In genomic region chr9:113401027-113401792, GRCh38 we compare ENCODE assay signal across 1 cellular context.
TF ChIP-seq lines count a peak whose summit lies in the region.

TSS of gene ALAD (minus strand) at chr9:113401284. CDS start at chr9:113393559, 7,725 bp downstream.

TF ChIP-seq in HepG2, 621 proteins besides CTCF, POLR2A, EP300 and RAD21 (continued from another document and continues in another):
- TF ChIP-seq, protein P1, sequence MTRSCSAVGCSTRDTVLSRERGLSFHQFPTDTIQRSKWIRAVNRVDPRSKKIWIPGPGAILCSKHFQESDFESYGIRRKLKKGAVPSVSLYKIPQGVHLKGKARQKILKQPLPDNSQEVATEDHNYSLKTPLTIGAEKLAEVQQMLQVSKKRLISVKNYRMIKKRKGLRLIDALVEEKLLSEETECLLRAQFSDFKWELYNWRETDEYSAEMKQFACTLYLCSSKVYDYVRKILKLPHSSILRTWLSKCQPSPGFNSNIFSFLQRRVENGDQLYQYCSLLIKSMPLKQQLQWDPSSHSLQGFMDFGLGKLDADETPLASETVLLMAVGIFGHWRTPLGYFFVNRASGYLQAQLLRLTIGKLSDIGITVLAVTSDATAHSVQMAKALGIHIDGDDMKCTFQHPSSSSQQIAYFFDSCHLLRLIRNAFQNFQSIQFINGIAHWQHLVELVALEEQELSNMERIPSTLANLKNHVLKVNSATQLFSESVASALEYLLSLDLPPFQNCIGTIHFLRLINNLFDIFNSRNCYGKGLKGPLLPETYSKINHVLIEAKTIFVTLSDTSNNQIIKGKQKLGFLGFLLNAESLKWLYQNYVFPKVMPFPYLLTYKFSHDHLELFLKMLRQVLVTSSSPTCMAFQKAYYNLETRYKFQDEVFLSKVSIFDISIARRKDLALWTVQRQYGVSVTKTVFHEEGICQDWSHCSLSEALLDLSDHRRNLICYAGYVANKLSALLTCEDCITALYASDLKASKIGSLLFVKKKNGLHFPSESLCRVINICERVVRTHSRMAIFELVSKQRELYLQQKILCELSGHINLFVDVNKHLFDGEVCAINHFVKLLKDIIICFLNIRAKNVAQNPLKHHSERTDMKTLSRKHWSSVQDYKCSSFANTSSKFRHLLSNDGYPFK (CRISPR knock-in tag; IDR thresholded peaks at IDR 0.05; ENCODE audit: borderline replicate concordance) = peak; percentile 47; the same call in 1 of the 2 replicates
- no peak for TF ChIP-seq SNAI1 (CRISPR knock-in tag; IDR thresholded peaks at IDR 0.05; ENCODE audit: borderline replicate concordance)
- TF ChIP-seq ZNF577 (CRISPR knock-in tag; IDR thresholded peaks at IDR 0.05; ENCODE audit: borderline replicate concordance, low read depth) = no peak
- TF ChIP-seq SRSF4 (IDR thresholded peaks at IDR 0.05; ENCODE audit: low read depth, low read length, poor library complexity, severe bottlenecking) = no peak
- peak; percentile 62 for TF ChIP-seq ZMYM3 (CRISPR knock-in tag; IDR thresholded peaks at IDR 0.05)
- peak; percentile 79 for TF ChIP-seq HOXA3 (CRISPR knock-in tag; IDR thresholded peaks at IDR 0.05)
- no peak for TF ChIP-seq FOXK2 (IDR thresholded peaks at IDR 0.05)
- TF ChIP-seq KMT2B (CRISPR knock-in tag; IDR thresholded peaks at IDR 0.05) = peak; percentile 82
- no peak for TF ChIP-seq ZNF335 (CRISPR knock-in tag; IDR thresholded peaks at IDR 0.05)
- TF ChIP-seq ZNF282 (IDR thresholded peaks at IDR 0.05; ENCODE audit: partially characterized antibody) = no peak
- TF ChIP-seq ZBTB37 (CRISPR knock-in tag; IDR thresholded peaks at IDR 0.05) = no peak
- TF ChIP-seq, protein P2, sequence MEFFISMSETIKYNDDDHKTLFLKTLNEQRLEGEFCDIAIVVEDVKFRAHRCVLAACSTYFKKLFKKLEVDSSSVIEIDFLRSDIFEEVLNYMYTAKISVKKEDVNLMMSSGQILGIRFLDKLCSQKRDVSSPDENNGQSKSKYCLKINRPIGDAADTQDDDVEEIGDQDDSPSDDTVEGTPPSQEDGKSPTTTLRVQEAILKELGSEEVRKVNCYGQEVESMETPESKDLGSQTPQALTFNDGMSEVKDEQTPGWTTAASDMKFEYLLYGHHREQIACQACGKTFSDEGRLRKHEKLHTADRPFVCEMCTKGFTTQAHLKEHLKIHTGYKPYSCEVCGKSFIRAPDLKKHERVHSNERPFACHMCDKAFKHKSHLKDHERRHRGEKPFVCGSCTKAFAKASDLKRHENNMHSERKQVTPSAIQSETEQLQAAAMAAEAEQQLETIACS (CRISPR knock-in tag; IDR thresholded peaks at IDR 0.05) = no peak
- no peak for TF ChIP-seq TEAD2 (CRISPR knock-in tag; IDR thresholded peaks at IDR 0.05)
- TF ChIP-seq ZNF792 (CRISPR knock-in tag; IDR thresholded peaks at IDR 0.05) = peak; percentile 78
- TF ChIP-seq ZFP36L2 (CRISPR knock-in tag; IDR thresholded peaks at IDR 0.05) = no peak
- no peak for TF ChIP-seq ZNF484 (CRISPR knock-in tag; IDR thresholded peaks at IDR 0.05; ENCODE audit: borderline replicate concordance, low read depth)
- no peak for TF ChIP-seq ZNF672 (CRISPR knock-in tag; IDR thresholded peaks at IDR 0.05)
- peak; percentile 51; the same call in 1 of the 2 replicates for TF ChIP-seq ZNF563 (CRISPR knock-in tag; IDR thresholded peaks at IDR 0.05)
- TF ChIP-seq ZNF552 (CRISPR knock-in tag; IDR thresholded peaks at IDR 0.05; ENCODE audit: borderline replicate concordance) = peak; percentile 41; the same call in 1 of the 2 replicates
- peak; percentile 73 for TF ChIP-seq ASH2L (IDR thresholded peaks at IDR 0.05; ENCODE audit: insufficient read length, low read depth, low read length)
- TF ChIP-seq ZNF737 (CRISPR knock-in tag; IDR thresholded peaks at IDR 0.05; ENCODE audit: borderline replicate concordance) = no peak
- TF ChIP-seq IKZF1 (IDR thresholded peaks at IDR 0.05) = no peak
- TF ChIP-seq ZNF556 (CRISPR knock-in tag; IDR thresholded peaks at IDR 0.05; ENCODE audit: borderline replicate concordance) = peak; percentile 75; the same call in 1 of the 2 replicates
- TF ChIP-seq ZNF264 (CRISPR knock-in tag; IDR thresholded peaks at IDR 0.05) = peak; percentile 60; the same call in 1 of the 2 replicates
- peak; percentile 78; the same call in 1 of the 2 replicates for TF ChIP-seq TBX2 (CRISPR knock-in tag; IDR thresholded peaks at IDR 0.05; ENCODE audit: borderline replicate concordance)
- 0 out of 2 replicates have a peak, but pooled peaks have one; percentile 20 for TF ChIP-seq ARID3A (IDR thresholded peaks at IDR 0.05; ENCODE audit: low read depth, low read length)
- TF ChIP-seq HNRNPH1 (optimal IDR thresholded peaks at IDR 0.05; ENCODE audit: low read depth, low read length) = no peak
- peak; percentile 80 for TF ChIP-seq KAT7 (CRISPR knock-in tag; IDR thresholded peaks at IDR 0.05; ENCODE audit: borderline replicate concordance)
- TF ChIP-seq SMAD3 (CRISPR knock-in tag; IDR thresholded peaks at IDR 0.05) = peak; percentile 84; the same call in 1 of the 2 replicates
- no peak for TF ChIP-seq HNRNPL (IDR thresholded peaks at IDR 0.05; ENCODE audit: low read depth, low read length)
- TF ChIP-seq, protein P3, sequence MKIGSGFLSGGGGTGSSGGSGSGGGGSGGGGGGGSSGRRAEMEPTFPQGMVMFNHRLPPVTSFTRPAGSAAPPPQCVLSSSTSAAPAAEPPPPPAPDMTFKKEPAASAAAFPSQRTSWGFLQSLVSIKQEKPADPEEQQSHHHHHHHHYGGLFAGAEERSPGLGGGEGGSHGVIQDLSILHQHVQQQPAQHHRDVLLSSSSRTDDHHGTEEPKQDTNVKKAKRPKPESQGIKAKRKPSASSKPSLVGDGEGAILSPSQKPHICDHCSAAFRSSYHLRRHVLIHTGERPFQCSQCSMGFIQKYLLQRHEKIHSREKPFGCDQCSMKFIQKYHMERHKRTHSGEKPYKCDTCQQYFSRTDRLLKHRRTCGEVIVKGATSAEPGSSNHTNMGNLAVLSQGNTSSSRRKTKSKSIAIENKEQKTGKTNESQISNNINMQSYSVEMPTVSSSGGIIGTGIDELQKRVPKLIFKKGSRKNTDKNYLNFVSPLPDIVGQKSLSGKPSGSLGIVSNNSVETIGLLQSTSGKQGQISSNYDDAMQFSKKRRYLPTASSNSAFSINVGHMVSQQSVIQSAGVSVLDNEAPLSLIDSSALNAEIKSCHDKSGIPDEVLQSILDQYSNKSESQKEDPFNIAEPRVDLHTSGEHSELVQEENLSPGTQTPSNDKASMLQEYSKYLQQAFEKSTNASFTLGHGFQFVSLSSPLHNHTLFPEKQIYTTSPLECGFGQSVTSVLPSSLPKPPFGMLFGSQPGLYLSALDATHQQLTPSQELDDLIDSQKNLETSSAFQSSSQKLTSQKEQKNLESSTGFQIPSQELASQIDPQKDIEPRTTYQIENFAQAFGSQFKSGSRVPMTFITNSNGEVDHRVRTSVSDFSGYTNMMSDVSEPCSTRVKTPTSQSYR (CRISPR knock-in tag; IDR thresholded peaks at IDR 0.05; ENCODE audit: borderline replicate concordance) = no peak
- TF ChIP-seq NR2F6 (IDR thresholded peaks at IDR 0.05) = no peak
- TF ChIP-seq NR2F6 (CRISPR knock-in tag; IDR thresholded peaks at IDR 0.05) = peak; percentile 71
- TF ChIP-seq, protein P4, sequence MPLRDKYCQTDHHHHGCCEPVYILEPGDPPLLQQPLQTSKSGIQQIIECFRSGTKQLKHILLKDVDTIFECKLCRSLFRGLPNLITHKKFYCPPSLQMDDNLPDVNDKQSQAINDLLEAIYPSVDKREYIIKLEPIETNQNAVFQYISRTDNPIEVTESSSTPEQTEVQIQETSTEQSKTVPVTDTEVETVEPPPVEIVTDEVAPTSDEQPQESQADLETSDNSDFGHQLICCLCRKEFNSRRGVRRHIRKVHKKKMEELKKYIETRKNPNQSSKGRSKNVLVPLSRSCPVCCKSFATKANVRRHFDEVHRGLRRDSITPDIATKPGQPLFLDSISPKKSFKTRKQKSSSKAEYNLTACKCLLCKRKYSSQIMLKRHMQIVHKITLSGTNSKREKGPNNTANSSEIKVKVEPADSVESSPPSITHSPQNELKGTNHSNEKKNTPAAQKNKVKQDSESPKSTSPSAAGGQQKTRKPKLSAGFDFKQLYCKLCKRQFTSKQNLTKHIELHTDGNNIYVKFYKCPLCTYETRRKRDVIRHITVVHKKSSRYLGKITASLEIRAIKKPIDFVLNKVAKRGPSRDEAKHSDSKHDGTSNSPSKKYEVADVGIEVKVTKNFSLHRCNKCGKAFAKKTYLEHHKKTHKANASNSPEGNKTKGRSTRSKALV (CRISPR knock-in tag; IDR thresholded peaks at IDR 0.05) = peak; percentile 70; the same call in 1 of the 2 replicates
- TF ChIP-seq MTA3 (CRISPR knock-in tag; IDR thresholded peaks at IDR 0.05) = no peak
- peak; percentile 84 for TF ChIP-seq TARDBP (CRISPR knock-in tag; IDR thresholded peaks at IDR 0.05)
- TF ChIP-seq ZNF362 (CRISPR knock-in tag; IDR thresholded peaks at IDR 0.05; ENCODE audit: borderline replicate concordance) = no peak
- peak; percentile 68 for TF ChIP-seq KAT8 (CRISPR knock-in tag; IDR thresholded peaks at IDR 0.05)
- no peak for TF ChIP-seq BHLHE40 (IDR thresholded peaks at IDR 0.05; ENCODE audit: low read length)
- TF ChIP-seq FOXO4 (CRISPR knock-in tag; conservative IDR thresholded peaks at IDR 0.05) = no peak
- TF ChIP-seq E2F1 (CRISPR knock-in tag; IDR thresholded peaks at IDR 0.05) = peak; percentile 49
- no peak; the same call in 1 of the 2 replicates for TF ChIP-seq ZNF256 (CRISPR knock-in tag; conservative IDR thresholded peaks at IDR 0.05)
- peak; percentile 84; the same call in 1 of the 2 replicates for TF ChIP-seq SALL1 (CRISPR knock-in tag; IDR thresholded peaks at IDR 0.05)
- TF ChIP-seq MBNL3 (CRISPR knock-in tag; conservative IDR thresholded peaks at IDR 0.05) = no peak
- TF ChIP-seq CBX2 (IDR thresholded peaks at IDR 0.05; ENCODE audit: low read depth, low read length) = no peak
- no peak for TF ChIP-seq CBX2 (CRISPR knock-in tag; IDR thresholded peaks at IDR 0.05; ENCODE audit: low read depth)
- TF ChIP-seq TCF7L2 (IDR thresholded peaks at IDR 0.05; ENCODE audit: low read depth, low read length) = no peak
- TF ChIP-seq, protein P5, sequence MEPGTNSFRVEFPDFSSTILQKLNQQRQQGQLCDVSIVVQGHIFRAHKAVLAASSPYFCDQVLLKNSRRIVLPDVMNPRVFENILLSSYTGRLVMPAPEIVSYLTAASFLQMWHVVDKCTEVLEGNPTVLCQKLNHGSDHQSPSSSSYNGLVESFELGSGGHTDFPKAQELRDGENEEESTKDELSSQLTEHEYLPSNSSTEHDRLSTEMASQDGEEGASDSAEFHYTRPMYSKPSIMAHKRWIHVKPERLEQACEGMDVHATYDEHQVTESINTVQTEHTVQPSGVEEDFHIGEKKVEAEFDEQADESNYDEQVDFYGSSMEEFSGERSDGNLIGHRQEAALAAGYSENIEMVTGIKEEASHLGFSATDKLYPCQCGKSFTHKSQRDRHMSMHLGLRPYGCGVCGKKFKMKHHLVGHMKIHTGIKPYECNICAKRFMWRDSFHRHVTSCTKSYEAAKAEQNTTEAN (CRISPR knock-in tag; conservative IDR thresholded peaks at IDR 0.05) = peak; percentile 56; the same call in 1 of the 2 replicates
- TF ChIP-seq ARNT2 (CRISPR knock-in tag; IDR thresholded peaks at IDR 0.05; ENCODE audit: low read depth) = peak; percentile 68; the same call in 1 of the 2 replicates
- TF ChIP-seq AKAP8 (CRISPR knock-in tag; IDR thresholded peaks at IDR 0.05) = no peak
- no peak; the same call in 1 of the 2 replicates for TF ChIP-seq FOXO1 (CRISPR knock-in tag; IDR thresholded peaks at IDR 0.05)
